ENCODE assay signal across 8 cellular contexts in genomic region chr16:11133344-11133921, GRCh38.
A peak's percentile ranks its signal among the peaks of the same experiment; 100 is the strongest.
DNase-seq lines count a peak whose midpoint lies in the region; ATAC-seq, FAIRE-seq and TF ChIP-seq lines count a peak whose summit lies in the region.

No MANE protein-coding gene starts in this region.

- H3K9me3 ChIP-seq in Caco-2, result no peaks in the 10 kb centered on the region

- H3K4me3 Mint-ChIP-seq in Caco-2 (ENCODE audit: unreplicated experiment), result peak overlapping the region; percentile 62

- no peaks in the 10 kb centered on the region for H3K9me3 Mint-ChIP-seq in Caco-2 (ENCODE audit: unreplicated experiment)

- ATAC-seq in omental fat pad (ENCODE audit: low FRiP score) (peak; percentile 79), HG03469 (IDR thresholded peaks at IDR 0.05; ENCODE audit: unreplicated experiment) (no peak), HG03097 (IDR thresholded peaks at IDR 0.05; ENCODE audit: low FRiP score, unreplicated experiment) (no peak)

- FAIRE-seq in RCC 7860 (lab: Jason Lieb, UNC), result peak; percentile 94

- H3K4me1 Mint-ChIP-seq in Caco-2 (ENCODE audit: low read depth, unreplicated experiment), result peaks cover 20% of the 10 kb centered on the region

- CTCF ChIA-PET in Caco-2 (lab: Charles Lee), result interaction anchor here (0.7 to 1.4 kb wide), 4 partner anchors 16 to 268 kb away, joined by 3 to 5 read pairs (median 3); partner anchors contain the start of gene SOCS1

- H3K36me3 Mint-ChIP-seq in Caco-2 (ENCODE audit: insufficient read depth, unreplicated experiment), result peaks cover 6% of the 10 kb centered on the region

- BruUV-seq in Caco-2 (replicated peaks; lab: Mats Ljungman, UMichigan), result TSS peak; percentile 41

- H3K27me3 ChIP-seq in Caco-2 (replicated peaks; ENCODE audit: control insufficient read depth, insufficient read depth, low read length), result no peaks in the 10 kb centered on the region

- DNase-seq in Caco-2 (peak; percentile 88 to 92), RCC 7860 (ENCODE audit: low spot score) (peak; percentile 97), fibroblast of pulmonary artery (ENCODE audit: low read depth) (peak; percentile 95), omental fat pad (ENCODE audit: low spot score) (no peak), NK-92 (lab: John Stamatoyannopoulos, UW; ENCODE audit: unreplicated experiment) (no peak), SHP77 (lab: John Stamatoyannopoulos, UW) (no peak)

- POLR2A ChIA-PET in Caco-2 (lab: Charles Lee), result interaction anchor here (0.5 to 1.1 kb wide), 2 partner anchors 44 to 123 kb away, joined by 4 read pairs; partner anchors contain the start of gene SOCS1

- H3K36me3 ChIP-seq in Caco-2 (ENCODE audit: control insufficient read depth, insufficient read depth, low read length), result no peaks in the 10 kb centered on the region

- intact Hi-C loops in Caco-2 (cut with micrococcal nuclease; ENCODE audit: unreplicated experiment), result loop anchor here (2.0 kb wide), 1 partner anchor 31 kb away; no protein-coding TSS in a partner anchor

- peak overlapping the region; percentile 66 for H3K27ac Mint-ChIP-seq in Caco-2 (ENCODE audit: unreplicated experiment)

- TF ChIP-seq CTCF in Caco-2 (IDR thresholded peaks at IDR 0.05; ENCODE audit: insufficient read depth in 1 of 2, low read depth in 1 of 2, low read length in 1 of 2, severe bottlenecking in 1 of 2, unreplicated experiment in 1 of 2), result no peak
- TF ChIP-seq CTCF in fibroblast of pulmonary artery (IDR thresholded peaks at IDR 0.05; ENCODE audit: low read length, missing control alignments), result no peak
- no peak for TF ChIP-seq CTCF in omental fat pad (IDR thresholded peaks at IDR 0.05)

- H3K4me1 ChIP-seq in Caco-2, result peaks cover 33% of the 10 kb centered on the region

- H3K27me3 Mint-ChIP-seq in Caco-2 (ENCODE audit: insufficient read depth, unreplicated experiment), result no peaks in the 10 kb centered on the region

- no peak overlapping the region for H3K4me3 ChIP-seq in Caco-2 (ENCODE audit: low read depth, low read length)
- H3K4me3 ChIP-seq in fibroblast of pulmonary artery (replicated peaks; ENCODE audit: low read depth, low read length), result no peak overlapping the region

Comparison
In these comparisons a context has a peak if more than half of its experiments do, and no peak if none do; other contexts are left out.
1. DNase-seq: peak in Caco-2 (2 of 2), RCC 7860 (single experiment) and fibroblast of pulmonary artery (single experiment); none in omental fat pad (single experiment), NK-92 (single experiment) and SHP77 (0 of 2).